ENCODE assay signal across 19 cellular contexts in the genomic region with DNA sequence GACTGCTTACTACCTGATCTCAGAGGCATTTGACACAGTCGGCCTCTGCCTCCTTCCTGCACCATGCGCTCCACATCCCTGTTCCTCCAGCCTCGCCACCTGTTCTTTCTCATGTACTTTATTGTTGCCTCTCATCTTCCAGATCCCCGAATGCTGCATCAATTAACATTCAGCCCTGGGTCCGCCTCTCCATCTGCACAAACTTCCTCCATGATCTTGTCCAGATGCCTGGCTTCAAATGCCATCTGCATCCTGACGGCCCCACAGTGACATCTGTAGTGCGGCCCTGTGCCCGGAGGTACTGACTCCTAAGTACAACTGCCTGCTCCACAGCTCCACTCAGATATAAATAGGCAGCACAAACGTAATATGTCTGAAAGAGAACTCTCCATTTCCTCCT. TPM values are rescaled to one million over a fixed set of nuclear protein-coding genes. Genes with fewer than 3 reads are reported as not detected.
DNase-seq lines count a peak whose midpoint lies in the region; ATAC-seq and TF ChIP-seq lines count a peak whose summit lies in the region.
"Had no signal": no experiment of that assay in that cellular context is flagged by ENCODE, and none has a peak within 500 bp of the region (broad histone marks: within the 10 kb centered on the region; RNA-seq: fewer than 3 reads in every experiment).

No MANE protein-coding gene starts in this region.

- ATAC-seq in left ventricle myocardium superior (peak; percentile 90), SK-N-SH treated with all-trans-retinoic acid at 6 μM for 48 hours (peak; percentile 64)

- intact Hi-C loops in left ventricle myocardium superior (cut with micrococcal nuclease): no loop called here
- intact Hi-C loops in cardiac septum (cut with DNase I): no loop called here

- DNase-seq in left ventricle myocardium superior: peak; percentile 55
- DNase-seq in cardiac septum (ENCODE audit: low spot score): no peak
- DNase-seq in NCI-H446 treated with DMSO at 0.1 percent for 48 hours (lab: John Stamatoyannopoulos, UW): peak; percentile 54
- peak; percentile 17 for DNase-seq in retina
- no peak for DNase-seq in NCI-H128 (lab: John Stamatoyannopoulos, UW; ENCODE audit: unreplicated experiment)
- DNase-seq in A172 (ENCODE audit: low spot score): no peak
- DNase-seq in GDM1 (lab: John Stamatoyannopoulos, UW): no peak
- DNase-seq: DMS79 treated with DMSO at 0.1 percent for 48 hours; H7; Karpas-422; MM.1S; NCI-H1092; NCI-H146; NCI-H2081 treated with DMSO at 0.1 percent for 48 hours; NCI-H2227 treated with DMSO at 0.1 percent for 48 hours; NCI-H526 treated with DMSO at 0.1 percent for 48 hours; NK-92 treated with Interleukin-12 subunit alpha and Interleukin-12 subunit beta, amount 100 ng/mL, for 24 hours; SHP77 had no signal

TF ChIP-seq in SK-N-SH treated with all-trans-retinoic acid at 6 μM for 48 hours, 23 proteins besides CTCF, POLR2A, EP300 and RAD21:
- no peak for TF ChIP-seq CSRNP3 (CRISPR knock-in tag; IDR thresholded peaks at IDR 0.05)
- TF ChIP-seq RARB (CRISPR knock-in tag; IDR thresholded peaks at IDR 0.05): no peak
- TF ChIP-seq, protein P1, sequence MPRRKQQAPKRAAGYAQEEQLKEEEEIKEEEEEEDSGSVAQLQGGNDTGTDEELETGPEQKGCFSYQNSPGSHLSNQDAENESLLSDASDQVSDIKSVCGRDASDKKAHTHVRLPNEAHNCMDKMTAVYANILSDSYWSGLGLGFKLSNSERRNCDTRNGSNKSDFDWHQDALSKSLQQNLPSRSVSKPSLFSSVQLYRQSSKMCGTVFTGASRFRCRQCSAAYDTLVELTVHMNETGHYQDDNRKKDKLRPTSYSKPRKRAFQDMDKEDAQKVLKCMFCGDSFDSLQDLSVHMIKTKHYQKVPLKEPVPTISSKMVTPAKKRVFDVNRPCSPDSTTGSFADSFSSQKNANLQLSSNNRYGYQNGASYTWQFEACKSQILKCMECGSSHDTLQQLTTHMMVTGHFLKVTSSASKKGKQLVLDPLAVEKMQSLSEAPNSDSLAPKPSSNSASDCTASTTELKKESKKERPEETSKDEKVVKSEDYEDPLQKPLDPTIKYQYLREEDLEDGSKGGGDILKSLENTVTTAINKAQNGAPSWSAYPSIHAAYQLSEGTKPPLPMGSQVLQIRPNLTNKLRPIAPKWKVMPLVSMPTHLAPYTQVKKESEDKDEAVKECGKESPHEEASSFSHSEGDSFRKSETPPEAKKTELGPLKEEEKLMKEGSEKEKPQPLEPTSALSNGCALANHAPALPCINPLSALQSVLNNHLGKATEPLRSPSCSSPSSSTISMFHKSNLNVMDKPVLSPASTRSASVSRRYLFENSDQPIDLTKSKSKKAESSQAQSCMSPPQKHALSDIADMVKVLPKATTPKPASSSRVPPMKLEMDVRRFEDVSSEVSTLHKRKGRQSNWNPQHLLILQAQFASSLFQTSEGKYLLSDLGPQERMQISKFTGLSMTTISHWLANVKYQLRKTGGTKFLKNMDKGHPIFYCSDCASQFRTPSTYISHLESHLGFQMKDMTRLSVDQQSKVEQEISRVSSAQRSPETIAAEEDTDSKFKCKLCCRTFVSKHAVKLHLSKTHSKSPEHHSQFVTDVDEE (CRISPR knock-in tag; IDR thresholded peaks at IDR 0.05): peak; percentile 99
- TF ChIP-seq ESRRG (CRISPR knock-in tag; IDR thresholded peaks at IDR 0.05): no peak
- no peak for TF ChIP-seq CSDC2 (CRISPR knock-in tag; IDR thresholded peaks at IDR 0.05)
- TF ChIP-seq OSR1 (CRISPR knock-in tag; IDR thresholded peaks at IDR 0.05): no peak
- TF ChIP-seq BACH2 (CRISPR knock-in tag; IDR thresholded peaks at IDR 0.05; ENCODE audit: borderline replicate concordance): no peak
- peak; percentile 86 for TF ChIP-seq SNAI2 (CRISPR knock-in tag; IDR thresholded peaks at IDR 0.05)
- TF ChIP-seq ZNF70 (CRISPR knock-in tag; IDR thresholded peaks at IDR 0.05): no peak
- no peak for TF ChIP-seq GLIS3 (CRISPR knock-in tag; IDR thresholded peaks at IDR 0.05)
- no peak for TF ChIP-seq CREB5 (CRISPR knock-in tag; IDR thresholded peaks at IDR 0.05; ENCODE audit: low read depth)
- TF ChIP-seq ZNF8 (CRISPR knock-in tag; IDR thresholded peaks at IDR 0.05): peak; percentile 59; the same call in 1 of the 2 replicates
- peak; percentile 41 for TF ChIP-seq ISL1 (CRISPR knock-in tag; IDR thresholded peaks at IDR 0.05)
- TF ChIP-seq TCF4 (CRISPR knock-in tag; IDR thresholded peaks at IDR 0.05; ENCODE audit: borderline replicate concordance): peak; percentile 99
- TF ChIP-seq ZFP30 (CRISPR knock-in tag; IDR thresholded peaks at IDR 0.05): no peak
- TF ChIP-seq ZNF565 (CRISPR knock-in tag; conservative IDR thresholded peaks at IDR 0.05; ENCODE audit: low read depth): no peak
- TF ChIP-seq ARNTL (CRISPR knock-in tag; IDR thresholded peaks at IDR 0.05; ENCODE audit: borderline replicate concordance, low read depth): no peak
- no peak for TF ChIP-seq TOX (CRISPR knock-in tag; IDR thresholded peaks at IDR 0.05; ENCODE audit: borderline replicate concordance)
- TF ChIP-seq, protein P2, sequence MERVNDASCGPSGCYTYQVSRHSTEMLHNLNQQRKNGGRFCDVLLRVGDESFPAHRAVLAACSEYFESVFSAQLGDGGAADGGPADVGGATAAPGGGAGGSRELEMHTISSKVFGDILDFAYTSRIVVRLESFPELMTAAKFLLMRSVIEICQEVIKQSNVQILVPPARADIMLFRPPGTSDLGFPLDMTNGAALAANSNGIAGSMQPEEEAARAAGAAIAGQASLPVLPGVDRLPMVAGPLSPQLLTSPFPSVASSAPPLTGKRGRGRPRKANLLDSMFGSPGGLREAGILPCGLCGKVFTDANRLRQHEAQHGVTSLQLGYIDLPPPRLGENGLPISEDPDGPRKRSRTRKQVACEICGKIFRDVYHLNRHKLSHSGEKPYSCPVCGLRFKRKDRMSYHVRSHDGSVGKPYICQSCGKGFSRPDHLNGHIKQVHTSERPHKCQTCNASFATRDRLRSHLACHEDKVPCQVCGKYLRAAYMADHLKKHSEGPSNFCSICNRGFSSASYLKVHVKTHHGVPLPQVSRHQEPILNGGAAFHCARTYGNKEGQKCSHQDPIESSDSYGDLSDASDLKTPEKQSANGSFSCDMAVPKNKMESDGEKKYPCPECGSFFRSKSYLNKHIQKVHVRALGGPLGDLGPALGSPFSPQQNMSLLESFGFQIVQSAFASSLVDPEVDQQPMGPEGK (CRISPR knock-in tag; IDR thresholded peaks at IDR 0.05; ENCODE audit: borderline replicate concordance): no peak
- no peak for TF ChIP-seq POU6F1 (CRISPR knock-in tag; IDR thresholded peaks at IDR 0.05; ENCODE audit: borderline replicate concordance, low read depth)
- no peak for TF ChIP-seq ZFP3 (CRISPR knock-in tag; IDR thresholded peaks at IDR 0.05)
- TF ChIP-seq PPARA (CRISPR knock-in tag; IDR thresholded peaks at IDR 0.05; ENCODE audit: borderline replicate concordance): no peak; the same call in 1 of the 2 replicates
- no peak for TF ChIP-seq ZC3H10 (CRISPR knock-in tag; IDR thresholded peaks at IDR 0.05)

RNA-seq across cellular contexts. Expression of gene STK17A, which starts 51.2 kb away (rescaled TPM):
- 26.5 TPM for total RNA-seq in left ventricle myocardium superior
- 40.3 TPM for total RNA-seq in cardiac septum
- total RNA-seq in A172 (2014; rRNA removed; shearing (Covaris generic)): 74.6 and 97.8 TPM in 2 replicates

Comparison
In these comparisons a context has a peak if more than half of its experiments do, and no peak if none do; other contexts are left out.
1. DNase-seq: peak in left ventricle myocardium superior (single experiment), NCI-H446 treated with DMSO at 0.1 percent for 48 hours (single experiment) and retina (single experiment); none in cardiac septum (single experiment), NCI-H128 (single experiment), A172 (single experiment) and GDM1 (single experiment).